ENCODE assay signal across 22 cellular contexts in genomic region chr16:85209526-85210121, GRCh38.
DNase-seq lines count a peak whose midpoint lies in the region; ATAC-seq, FAIRE-seq and TF ChIP-seq lines count a peak whose summit lies in the region.
"Had no signal": no experiment of that assay in that cellular context is flagged by ENCODE, and none has a peak within 500 bp of the region (broad histone marks: within the 10 kb centered on the region; RNA-seq: fewer than 3 reads in every experiment).

No MANE protein-coding gene starts in this region.

- H3K4me1 ChIP-seq in HCT116 (ENCODE audit: control insufficient read depth in 1 of 2, insufficient read depth in 2 of 2, low read length in 2 of 2) (peaks cover 13 to 53% of the 10 kb centered on the region in 2 experiments; a peak in 3 of 4 replicates), keratinocyte (ENCODE audit: control insufficient read depth, extremely low read depth, insufficient read depth, low read length) (peaks cover 12% of the 10 kb centered on the region)

- H3K4me2 ChIP-seq in HCT116 (ENCODE audit: low read length): peak overlapping the region; percentile 22; the same call in 1 of the 2 replicates
- H3K4me2 ChIP-seq in keratinocyte (ENCODE audit: control insufficient read depth, extremely low read depth, insufficient read depth, low read depth, low read length): no peak overlapping the region
- H3K4me2 ChIP-seq: PC-9 had no signal

- no peak overlapping the region for H3K27ac Mint-ChIP-seq in effector memory CD8-positive, alpha-beta T cell
- H3K27ac Mint-ChIP-seq: activated CD8-positive, alpha-beta T cell treated with anti-CD3 and anti-CD28 coated beads, Interleukin-2, amount 10 ng/mL, durations not matched to agents 7 days and 5 days; activated naive CD4-positive, alpha-beta T cell treated with anti-CD3 and anti-CD28 coated beads, Interleukin-2, amount 50 U/mL, for 24 hours had no signal

- H3K4me3 ChIP-seq in HCT116 (replicated peaks in 1 of 2; ENCODE audit: low read depth in 1 of 2, low read length in 2 of 2): no peak overlapping the region
- H3K4me3 ChIP-seq in astrocyte of the cerebellum (ENCODE audit: low read depth, low read length): no peak overlapping the region
- H3K4me3 ChIP-seq in keratinocyte (ENCODE audit: control insufficient read depth in 2 of 3, extremely low read depth in 1 of 3, insufficient read depth in 2 of 3, low read depth in 1 of 3, low read length in 3 of 3): no peak overlapping the region
- H3K4me3 ChIP-seq in retinal pigment epithelial cell (ENCODE audit: low read length): no peak overlapping the region
- H3K4me3 ChIP-seq: PC-9, skin epidermis, tibial nerve had no signal

- no peak overlapping the region for H3K4me3 Mint-ChIP-seq in effector memory CD8-positive, alpha-beta T cell
- H3K4me3 Mint-ChIP-seq: activated CD8-positive, alpha-beta T cell treated with anti-CD3 and anti-CD28 coated beads, Interleukin-2, amount 10 ng/mL, durations not matched to agents 7 days and 5 days; activated naive CD4-positive, alpha-beta T cell treated with anti-CD3 and anti-CD28 coated beads, Interleukin-2, amount 50 U/mL, for 24 hours; activated T-cell treated with anti-CD3 and anti-CD28 coated beads, Interleukin-2, amount 50 U/mL, for 4 hours had no signal

- peaks cover 16 to 54% of the 10 kb centered on the region in 2 donors for H3K27me3 Mint-ChIP-seq in effector memory CD8-positive, alpha-beta T cell
- H3K27me3 Mint-ChIP-seq: activated naive CD4-positive, alpha-beta T cell treated with anti-CD3 and anti-CD28 coated beads, Interleukin-2, amount 50 U/mL, for 24 hours had no signal

- CTCF ChIA-PET in HCT116 (lab: Charles Lee): no interaction called here

- POLR2A ChIA-PET in HCT116 (lab: Charles Lee): no interaction called here

- H2AFZ ChIP-seq in HCT116 (ENCODE audit: low read depth, low read length, poor library complexity, severe bottlenecking): no peak overlapping the region
- no peak overlapping the region for H2AFZ ChIP-seq in keratinocyte (ENCODE audit: control insufficient read depth, low read length)
- H2AFZ ChIP-seq: PC-9 had no signal

- intact Hi-C loops in HCT116 (cut with micrococcal nuclease): no loop called here

- H4K20me1 ChIP-seq in HCT116 (ENCODE audit: insufficient read depth) (no peaks in the 10 kb centered on the region; the same call in 1 of the 2 replicates), keratinocyte (ENCODE audit: control insufficient read depth, extremely low read depth, insufficient read depth, low read length) (no peaks in the 10 kb centered on the region)

- no peak for TF ChIP-seq POLR2A in HCT116 (IDR thresholded peaks at IDR 0.05; ENCODE audit: borderline replicate concordance, extremely low read depth, insufficient read depth, insufficient read length)

- TF ChIP-seq CTCF in HCT116 (IDR thresholded peaks at IDR 0.05 in 2 of 3, conservative IDR thresholded peaks at IDR 0.05 in 1 of 3; ENCODE audit: borderline replicate concordance in 1 of 3, insufficient read depth in 1 of 3, low read depth in 2 of 3, low read length in 2 of 3) (peak in 2 of 3 experiments; percentile 27 to 36; a peak in 1 of 6 replicates), astrocyte of the cerebellum (IDR thresholded peaks at IDR 0.05; ENCODE audit: low read depth, low read length, missing control alignments) (peak; percentile 27), keratinocyte (optimal IDR thresholded peaks at IDR 0.05 in 1 of 3, IDR thresholded peaks at IDR 0.05 in 1 of 3, conservative IDR thresholded peaks at IDR 0.05 in 1 of 3; ENCODE audit: extremely low read depth in 1 of 3, insufficient read depth in 2 of 3, low read length in 3 of 3) (no peak), retinal pigment epithelial cell (conservative IDR thresholded peaks at IDR 0.05; ENCODE audit: low read depth, low read length) (peak; percentile 27)

- peaks cover 4% of the 10 kb centered on the region; the same call in 1 of the 2 replicates for H3K79me2 ChIP-seq in HCT116 (ENCODE audit: insufficient read depth, low read length)
- H3K79me2 ChIP-seq in keratinocyte (ENCODE audit: control insufficient read depth, insufficient read depth, low read length): no peaks in the 10 kb centered on the region

- no peaks in the 10 kb centered on the region for H3K9me2 ChIP-seq in HCT116 (ENCODE audit: insufficient read depth)

- H3K27me3 ChIP-seq in HCT116 (ENCODE audit: insufficient read depth, low read length) (no peaks in the 10 kb centered on the region), keratinocyte (ENCODE audit: control insufficient read depth, extremely low read depth, insufficient read depth, low read length) (no peaks in the 10 kb centered on the region)
- H3K27me3 ChIP-seq: tibial nerve had no signal

- H3K36me3 Mint-ChIP-seq in effector memory CD8-positive, alpha-beta T cell (ENCODE audit: insufficient read depth): no peaks in the 10 kb centered on the region
- H3K36me3 Mint-ChIP-seq: activated naive CD4-positive, alpha-beta T cell treated with anti-CD3 and anti-CD28 coated beads, Interleukin-2, amount 50 U/mL, for 24 hours had no signal

- in situ Hi-C loops in astrocyte of the cerebellum (cut with HindIII; ENCODE audit: low sequenced_read_pairs): no loop called here

- H3K9ac ChIP-seq in HCT116 (ENCODE audit: low read length) (no peak overlapping the region), keratinocyte (ENCODE audit: control insufficient read depth, extremely low read depth, insufficient read depth, low read length) (no peak overlapping the region)

- peak; percentile 23 for FAIRE-seq in keratinocyte (lab: Jason Lieb, UNC)
- FAIRE-seq: GM18507 had no signal

- no peak overlapping the region for H3K27ac ChIP-seq in HCT116 (ENCODE audit: low read depth, low read length)
- no peak overlapping the region for H3K27ac ChIP-seq in keratinocyte (ENCODE audit: control insufficient read depth, insufficient read depth, low read length)
- H3K27ac ChIP-seq: PC-9, skin epidermis, tibial nerve had no signal

- H3K4me1 Mint-ChIP-seq in effector memory CD8-positive, alpha-beta T cell (ENCODE audit: low read depth in 2 of 2): no peaks in the 10 kb centered on the region
- H3K4me1 Mint-ChIP-seq: activated naive CD4-positive, alpha-beta T cell treated with anti-CD3 and anti-CD28 coated beads, Interleukin-2, amount 50 U/mL, for 24 hours had no signal

- RAD21 ChIA-PET in HCT116 (lab: Charles Lee; ENCODE audit: low non-redundant PET in 1 of 2, low total read pairs in 2 of 2, uncharacterized antibody in 2 of 2, unreplicated experiment in 2 of 2): no interaction called here

- no TSS peak for BruUV-seq in HCT116 (replicated peaks; lab: Mats Ljungman, UMichigan)

- ATAC-seq in HCT116: peak; percentile 23; the same call in 1 of the 2 replicates
- ATAC-seq in GM19328 (IDR thresholded peaks at IDR 0.05; ENCODE audit: unreplicated experiment): no peak
- ATAC-seq in effector memory CD8-positive, alpha-beta T cell (replicated peaks): no peak
- ATAC-seq: activated CD8-positive, alpha-beta T cell treated with anti-CD3 and anti-CD28 coated beads, Interleukin-2, amount 10 ng/mL, durations not matched to agents 7 days and 5 days; activated T-cell treated with anti-CD3 and anti-CD28 coated beads, Interleukin-2, amount 50 U/mL, for 4 hours; esophagus mucosa; left colon; stimulated activated naive CD8-positive, alpha-beta T cell treated with anti-CD3 and anti-CD28 coated beads, Interleukin-15, Interleukin-2, amounts not matched to agents 100 U/mL and 50 U/mL, for 24 hours had no signal

- TF ChIP-seq RAD21 in HCT116 (IDR thresholded peaks at IDR 0.05; ENCODE audit: low read depth): no peak

- DNase-seq in HCT116 (ENCODE audit: low read depth, low spot score) (no peak), astrocyte of the cerebellum (ENCODE audit: low read depth) (no peak), keratinocyte (ENCODE audit: low read depth, low spot score) (no peak), retinal pigment epithelial cell (ENCODE audit: low read depth) (no peak), cerebellar nuclear complex (lab: John Stamatoyannopoulos, UW) (no peak), NCI-H2171 (lab: John Stamatoyannopoulos, UW) (no peak)
- no peak for DNase-seq in effector memory CD8-positive, alpha-beta T cell
- DNase-seq: activated CD8-positive, alpha-beta T cell treated with anti-CD3 and anti-CD28 coated beads, Interleukin-2, amount 10 ng/mL, durations not matched to agents 7 days and 5 days; activated T-cell treated with anti-CD3 and anti-CD28 coated beads, Interleukin-2, amount 50 U/mL, for 4 hours; GOT3; left colon; NCI-H1417 treated with DMSO at 0.1 percent for 48 hours; NCI-H2171 treated with DMSO at 0.1 percent for 48 hours; NCI-H748 treated with DMSO at 0.1 percent for 48 hours; PC-9; stimulated activated naive CD8-positive, alpha-beta T cell treated with anti-CD3 and anti-CD28 coated beads, Interleukin-15, Interleukin-2, amounts not matched to agents 100 U/mL and 50 U/mL, for 24 hours had no signal

- dilution Hi-C loops in keratinocyte (cut with MboI; ENCODE audit: extremely low pct_ligation_motif_present, low sequenced_read_pairs): no loop called here

- H3K36me3 ChIP-seq in HCT116 (ENCODE audit: control insufficient read depth in 1 of 2, insufficient read depth in 2 of 2, low read length in 2 of 2): no peaks in the 10 kb centered on the region
- no peaks in the 10 kb centered on the region for H3K36me3 ChIP-seq in keratinocyte (ENCODE audit: control insufficient read depth in 2 of 2, extremely low read depth in 1 of 2, insufficient read depth in 2 of 2, low read length in 2 of 2)
- H3K36me3 ChIP-seq: tibial nerve had no signal

- no peaks in the 10 kb centered on the region for H3K9me1 ChIP-seq in keratinocyte (ENCODE audit: control insufficient read depth, extremely low read depth, insufficient read depth, low read length)

- no peaks in the 10 kb centered on the region for H3K9me3 ChIP-seq in HCT116 (ENCODE audit: control insufficient read depth in 1 of 2, insufficient read depth in 1 of 2, low read depth in 1 of 2, low read length in 2 of 2)
- H3K9me3 ChIP-seq in keratinocyte (ENCODE audit: control insufficient read depth, low read depth, low read length): no peaks in the 10 kb centered on the region
- H3K9me3 ChIP-seq: tibial nerve had no signal

- no peaks in the 10 kb centered on the region for H3K9me3 Mint-ChIP-seq in effector memory CD8-positive, alpha-beta T cell
- H3K9me3 Mint-ChIP-seq: activated naive CD4-positive, alpha-beta T cell treated with anti-CD3 and anti-CD28 coated beads, Interleukin-2, amount 50 U/mL, for 24 hours; activated T-cell treated with anti-CD3 and anti-CD28 coated beads, Interleukin-2, amount 50 U/mL, for 4 hours had no signal

TF ChIP-seq in HCT116, 20 proteins besides CTCF, POLR2A, EP300 and RAD21 (continues in another document):
- TF ChIP-seq YY1 (IDR thresholded peaks at IDR 0.05; ENCODE audit: extremely low read depth, insufficient replicate concordance, low read depth, low read length): no peak

Comparison
In these comparisons a context has a peak if more than half of its experiments do, and no peak if none do; other contexts are left out.
1. CTCF ChIP-seq: peak in HCT116 (2 of 3), astrocyte of the cerebellum (single experiment) and retinal pigment epithelial cell (single experiment); none in keratinocyte (0 of 3).